29 cellular contexts compared by ENCODE assay signal in the genomic region with DNA sequence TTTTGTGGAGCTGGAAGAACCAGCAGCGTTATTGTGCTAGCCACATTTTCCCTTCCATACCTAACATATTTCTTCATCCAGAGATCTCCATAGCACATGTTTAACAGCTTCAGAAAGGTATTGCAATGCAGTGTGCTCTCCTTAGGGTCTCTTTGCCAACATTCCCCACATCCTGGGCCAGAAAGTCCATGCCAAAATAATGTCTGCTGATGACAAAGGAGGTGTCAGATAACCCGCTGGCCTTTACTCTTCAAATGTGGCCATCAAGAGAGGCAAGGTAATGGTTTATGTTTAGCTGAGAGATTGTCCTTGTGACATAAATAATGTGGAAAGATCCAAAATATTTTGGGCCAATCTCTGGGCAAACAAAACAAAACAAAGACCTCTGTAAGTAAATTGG.
DNase-seq lines count a peak whose midpoint lies in the region; ATAC-seq and TF ChIP-seq lines count a peak whose summit lies in the region.
"Had no signal": no experiment of that assay in that cellular context is flagged by ENCODE, and none has a peak within 500 bp of the region (broad histone marks: within the 10 kb centered on the region; RNA-seq: fewer than 3 reads in every experiment).

No MANE protein-coding gene starts in this region.

- TF ChIP-seq CTCF in AG10803 (conservative IDR thresholded peaks at IDR 0.05; ENCODE audit: low read length) (no peak), gastrocnemius medialis (IDR thresholded peaks at IDR 0.05 in 4 of 5, conservative IDR thresholded peaks at IDR 0.05 in 1 of 5) (no peak)

- peak; percentile 73 to 90 for ATAC-seq in gastrocnemius medialis
- no peak for ATAC-seq in stimulated activated naive CD8-positive, alpha-beta T cell treated with anti-CD3 and anti-CD28 coated beads, Interleukin-15, Interleukin-2, amounts not matched to agents 100 U/mL and 50 U/mL, for 24 hours
- ATAC-seq: A549; CD8-positive, alpha-beta T cell had no signal

- H3K9me3 ChIP-seq in gastrocnemius medialis: no peaks in the 10 kb centered on the region
- H3K9me3 ChIP-seq: A549; BE2C; BLaER1; BLaER1 treated with 17β-estradiol and CSF1 and Interleukin-3, amounts not matched to agents 10 nM and 100 nM; Caco-2 had no signal

- no peaks in the 10 kb centered on the region for H3K27me3 ChIP-seq in gastrocnemius medialis
- H3K27me3 ChIP-seq: BE2C; BLaER1; BLaER1 treated with 17β-estradiol and CSF1 and Interleukin-3, amounts not matched to agents 10 nM and 100 nM had no signal

- in situ Hi-C loops in gastrocnemius medialis (cut with MboI; ENCODE audit: low sequenced_read_pairs in 4 of 4): no loop called here

- H3K4me1 ChIP-seq in gastrocnemius medialis: no peaks in the 10 kb centered on the region
- H3K4me1 ChIP-seq: A549; BE2C; BLaER1; BLaER1 treated with 17β-estradiol and CSF1 and Interleukin-3, amounts not matched to agents 10 nM and 100 nM; Caco-2 had no signal

- intact Hi-C loops in gastrocnemius medialis (cut with DNase I; ENCODE audit: low total_unique reads): no loop called here

- no peak for TF ChIP-seq POLR2A in gastrocnemius medialis (IDR thresholded peaks at IDR 0.05)

- H3K36me3 ChIP-seq in gastrocnemius medialis: no peaks in the 10 kb centered on the region
- H3K36me3 ChIP-seq: BE2C; BLaER1; BLaER1 treated with 17β-estradiol and CSF1 and Interleukin-3, amounts not matched to agents 10 nM and 100 nM had no signal

- DNase-seq in AG10803 (ENCODE audit: low read depth): peak; percentile 32
- peak in 1 of 2 donors; percentile 30 for DNase-seq in gastrocnemius medialis
- no peak for DNase-seq in DMS114 treated with DMSO at 0.1 percent for 48 hours (lab: John Stamatoyannopoulos, UW; ENCODE audit: unreplicated experiment)
- DNase-seq in stimulated activated naive CD8-positive, alpha-beta T cell treated with anti-CD3 and anti-CD28 coated beads, Interleukin-15, Interleukin-2, amounts not matched to agents 100 U/mL and 50 U/mL, for 24 hours: no peak
- DNase-seq: 8988T; ACHN; AML-193; BE2C; C1 segment of cervical spinal cord; Caco-2; Calu3; CD4-positive, alpha-beta memory T cell; CD4-positive, alpha-beta T cell; CD4-positive, CD25-positive, alpha-beta regulatory T cell; CD8-positive, alpha-beta memory T cell; CD8-positive, alpha-beta T cell; COR-L47; DMS 273 treated with DMSO at 0.1 percent for 48 hours; DMS153; DMS53; DMS79; DMS79 treated with DMSO at 0.1 percent for 48 hours; DND-41; EL had no signal

- no peak overlapping the region for H3K27ac ChIP-seq in gastrocnemius medialis
- H3K27ac ChIP-seq: 22Rv1; A549; BLaER1; BLaER1 treated with 17β-estradiol and CSF1 and Interleukin-3, amounts not matched to agents 10 nM and 100 nM; C4-2B had no signal

- no peak overlapping the region for H3K4me3 ChIP-seq in AG10803 (ENCODE audit: low read length)
- no peak overlapping the region for H3K4me3 ChIP-seq in gastrocnemius medialis
- H3K4me3 ChIP-seq: A549; BLaER1; BLaER1 treated with 17β-estradiol and CSF1 and Interleukin-3, amounts not matched to agents 10 nM and 100 nM had no signal
